ENCODE assay signal across 8 cellular contexts in the genomic region with DNA sequence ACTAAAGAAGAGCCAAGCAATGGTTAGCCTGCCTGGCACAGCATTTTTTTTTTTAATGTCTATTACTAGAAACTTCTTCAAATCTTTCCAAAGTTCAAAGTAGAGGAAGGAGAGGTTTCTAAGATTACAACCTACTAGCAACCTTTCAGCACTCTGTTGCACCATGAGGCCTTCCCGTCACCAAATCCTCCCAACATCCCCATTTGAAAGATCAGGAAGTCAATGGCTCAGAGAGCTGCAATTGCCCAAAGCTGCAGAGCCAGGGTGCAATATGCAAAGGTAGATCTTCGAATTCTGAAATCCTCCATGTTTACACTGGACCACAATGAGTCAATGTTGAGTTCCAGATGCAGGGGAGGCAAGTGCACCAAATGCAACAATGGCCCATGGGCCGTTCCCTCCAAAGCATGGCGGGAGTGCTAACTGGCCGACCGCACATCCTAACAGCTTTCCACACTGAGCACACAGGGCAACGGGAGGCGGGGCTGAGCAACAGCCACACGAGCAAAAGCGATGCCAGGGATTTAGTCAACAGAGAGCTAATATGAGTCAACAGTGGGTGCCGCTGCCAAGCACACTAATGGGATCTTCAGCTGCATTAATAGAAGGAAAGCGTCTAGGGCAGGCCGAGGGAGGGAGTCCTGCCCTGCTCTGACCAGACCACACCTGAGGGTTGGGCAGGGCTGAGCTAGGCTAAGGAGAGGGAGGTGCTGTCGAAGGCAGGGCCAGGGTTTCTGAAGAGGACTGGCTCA. TPM values are rescaled to one million over a fixed set of nuclear protein-coding genes. Genes with fewer than 3 reads are reported as not detected.
DNase-seq lines count a peak whose midpoint lies in the region; ATAC-seq lines count a peak whose summit lies in the region.

No MANE protein-coding gene starts in this region.

- no peaks in the 10 kb centered on the region for H3K9me3 ChIP-seq in duodenal mucosa (ENCODE audit: control insufficient read depth in 1 of 2, low read length in 2 of 2)

- H3K36me3 ChIP-seq in duodenal mucosa (ENCODE audit: control insufficient read depth in 1 of 2, insufficient read depth in 2 of 2, low read length in 2 of 2) = no peaks in the 10 kb centered on the region

- peak overlapping the region; percentile 15 for H3K27ac ChIP-seq in duodenal mucosa (ENCODE audit: low read depth, low read length)

- peaks cover 54 to 68% of the 10 kb centered on the region in 2 donors for H3K4me1 ChIP-seq in duodenal mucosa (ENCODE audit: control insufficient read depth in 1 of 2, insufficient read depth in 2 of 2, low read length in 2 of 2)

- peak overlapping the region; percentile 24 to 37 for H3K4me3 ChIP-seq in duodenal mucosa (ENCODE audit: low read depth in 1 of 2, low read length in 2 of 2)

- H3K27me3 ChIP-seq in duodenal mucosa (ENCODE audit: control insufficient read depth in 1 of 2, insufficient read depth in 2 of 2, low read length in 2 of 2) = peaks cover 5 to 7% of the 10 kb centered on the region in 2 donors

- ATAC-seq in HG02884 (IDR thresholded peaks at IDR 0.05; ENCODE audit: unreplicated experiment) = no peak
- ATAC-seq in HG03354 (IDR thresholded peaks at IDR 0.05; ENCODE audit: poor library complexity, severe bottlenecking, unreplicated experiment) = no peak

- H3K9ac ChIP-seq in duodenal mucosa (ENCODE audit: low read depth in 1 of 2, low read length in 2 of 2) = no peak overlapping the region

- DNase-seq in GM04503 (ENCODE audit: low read depth) (peak; percentile 48), NCI-H510A treated with DMSO at 0.1 percent for 48 hours (lab: John Stamatoyannopoulos, UW) (peak; percentile 97), occipital lobe (lab: John Stamatoyannopoulos, UW) (peak; percentile 79)
- DNase-seq in activated CD8-positive, alpha-beta memory T cell treated with anti-CD3 and anti-CD28 coated beads, Interleukin-2, amount 50 U/mL, for 4 hours = no peak
- no peak for DNase-seq in activated effector memory CD4-positive, alpha-beta T cell treated with Interleukin-2 at 50 U/mL for 16 hours

RNA-seq across cellular contexts. Expression of a gene that starts 4.8 kb away (rescaled TPM):
- total RNA-seq in occipital lobe = 3.7 TPM

Comparison
In these comparisons a context has a peak if more than half of its experiments do, and no peak if none do; other contexts are left out.
1. DNase-seq: peak in GM04503 (single experiment), NCI-H510A treated with DMSO at 0.1 percent for 48 hours (single experiment) and occipital lobe (single experiment); none in activated CD8-positive, alpha-beta memory T cell treated with anti-CD3 and anti-CD28 coated beads, Interleukin-2, amount 50 U/mL, for 4 hours (single experiment) and activated effector memory CD4-positive, alpha-beta T cell treated with Interleukin-2 at 50 U/mL for 16 hours (single experiment).